10 cellular contexts compared by ENCODE assay signal in genomic region chr16:71647391-71647790, GRCh38. TPM values are rescaled to one million over a fixed set of nuclear protein-coding genes. Genes with fewer than 3 reads are reported as not detected.
"Had no signal": no experiment of that assay in that cellular context is flagged by ENCODE, and none has a peak within 500 bp of the region (broad histone marks: within the 10 kb centered on the region; RNA-seq: fewer than 3 reads in every experiment).

No MANE protein-coding gene starts in this region.

- H3K9ac ChIP-seq: GM23248 had no signal

- ATAC-seq: HCT116, HepG2 had no signal

- H3K4me3 ChIP-seq: GM23248, HAP-1 had no signal

- H3K4me3 Mint-ChIP-seq: HFFc6, IgD-negative memory B cell had no signal

- H3K27me3 Mint-ChIP-seq: IgD-negative memory B cell had no signal

- H3K4me1 ChIP-seq: HAP-1 had no signal

- H3K27ac ChIP-seq: GM23248 had no signal

- H3K9me3 Mint-ChIP-seq: HFFc6, IgD-negative memory B cell had no signal

- H3K27ac Mint-ChIP-seq: HFFc6, IgD-negative memory B cell had no signal

- H2AFZ ChIP-seq: GM23248 had no signal

- FAIRE-seq: HepG2 had no signal

- DNase-seq: GM23248, GOT3, H7, HFFc6, KBM-7 had no signal

- H3K9me3 ChIP-seq: HAP-1 had no signal

RNA-seq across cellular contexts. Expression of gene MARVELD3, which starts 21.4 kb away (rescaled TPM):
- total RNA-seq: GM23248, H4, HFFc6 had no signal
